Comparison of ENCODE assay signal across 8 cellular contexts in the genomic region with DNA sequence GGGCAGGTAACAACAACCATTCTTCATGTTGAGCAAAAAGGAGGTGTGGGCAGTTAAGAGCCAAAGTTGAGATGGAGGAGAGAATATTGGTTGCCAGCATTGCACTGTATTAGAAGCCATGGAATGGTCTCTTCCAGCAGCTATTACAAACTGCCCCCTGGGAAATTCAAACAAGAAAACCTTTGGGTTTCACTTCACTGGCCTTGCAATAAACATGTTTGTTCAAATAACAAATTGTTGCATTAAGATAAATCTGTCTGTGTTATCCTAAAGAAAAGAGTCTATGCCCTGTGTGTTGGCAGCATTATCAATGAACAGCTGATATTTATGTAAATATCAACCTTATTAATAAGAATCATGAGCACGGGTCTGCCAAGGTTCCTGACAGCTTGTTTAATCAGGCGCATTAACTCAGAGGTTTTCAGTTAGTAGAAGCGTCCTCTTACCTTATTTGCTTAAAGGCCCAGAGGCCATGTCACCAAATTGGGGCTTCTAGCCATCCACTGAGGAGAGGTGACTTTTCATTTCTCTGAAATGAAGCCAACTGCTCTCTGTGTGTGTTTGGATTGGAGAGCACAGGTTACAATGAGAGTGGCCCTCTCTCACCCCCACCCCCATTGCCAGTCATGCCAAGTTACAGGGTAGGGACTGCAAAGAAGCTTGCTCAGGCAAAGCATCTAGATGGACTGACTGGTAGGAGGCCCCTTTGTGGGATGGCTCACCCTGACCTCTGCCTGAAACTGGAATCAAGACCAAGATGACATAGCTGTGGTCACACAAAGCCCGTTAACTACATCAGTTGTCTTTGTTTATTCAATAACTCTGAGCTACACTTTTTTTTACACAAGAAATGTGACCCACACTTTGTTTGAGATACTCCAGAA. TPM values are rescaled to one million over a fixed set of nuclear protein-coding genes. Genes with fewer than 3 reads are reported as not detected.
A peak's percentile ranks its signal among the peaks of the same experiment; 100 is the strongest.
DNase-seq lines count a peak whose midpoint lies in the region; ATAC-seq, FAIRE-seq and TF ChIP-seq lines count a peak whose summit lies in the region.

No MANE protein-coding gene starts in this region.

- TF ChIP-seq POLR2A in H54 (IDR thresholded peaks at IDR 0.05; ENCODE audit: low read depth, low read length) (no peak), thyroid gland (IDR thresholded peaks at IDR 0.05) (no peak)

- H4K20me1 ChIP-seq in MM.1S (ENCODE audit: insufficient read depth, low read length), result no peaks in the 10 kb centered on the region

- peak overlapping the region; percentile 16 for H3K4me2 ChIP-seq in MM.1S (ENCODE audit: low read depth, low read length)

- H3K9me2 ChIP-seq in MM.1S (replicated peaks; ENCODE audit: insufficient read depth, low read length), result no peaks in the 10 kb centered on the region

- peaks cover 34% of the 10 kb centered on the region for H3K4me1 ChIP-seq in MM.1S (ENCODE audit: low read length)
- H3K4me1 ChIP-seq in thyroid gland, result peaks cover 61 to 70% of the 10 kb centered on the region in 2 donors

- H3K4me3 ChIP-seq in MM.1S (ENCODE audit: low read length), result no peak overlapping the region
- no peak overlapping the region for H3K4me3 ChIP-seq in choroid plexus epithelial cell (ENCODE audit: low read depth, low read length)
- H3K4me3 ChIP-seq in thyroid gland (replicated peaks in 1 of 3), result no peak overlapping the region

- H3F3A ChIP-seq in MM.1S (ENCODE audit: insufficient read depth, low read length), result peaks cover 12% of the 10 kb centered on the region

- H3K36me3 ChIP-seq in MM.1S (replicated peaks; ENCODE audit: insufficient read depth, low read length) (no peaks in the 10 kb centered on the region), thyroid gland (no peaks in the 10 kb centered on the region)

- peak; percentile 71 for ATAC-seq in GM18861 (IDR thresholded peaks at IDR 0.05; ENCODE audit: unreplicated experiment)

- H3K27me3 ChIP-seq in MM.1S (replicated peaks; ENCODE audit: insufficient read depth, low read length), result no peaks in the 10 kb centered on the region
- H3K27me3 ChIP-seq in thyroid gland, result no peaks in the 10 kb centered on the region

- H3K9ac ChIP-seq in MM.1S (ENCODE audit: low read length), result no peak overlapping the region

- intact Hi-C loops in thyroid gland (cut with DNase I), result no loop called here

- TF ChIP-seq CTCF in MM.1S (IDR thresholded peaks at IDR 0.05; ENCODE audit: low read length), result no peak
- no peak for TF ChIP-seq CTCF in choroid plexus epithelial cell (conservative IDR thresholded peaks at IDR 0.05; ENCODE audit: low read depth, low read length)
- TF ChIP-seq CTCF in thyroid gland (IDR thresholded peaks at IDR 0.05), result no peak

- 41 to 60% methylated on average over 4 of the region's 4 CpGs for WGBS in thyroid gland, 2 donors

- no peak for DNase-seq in H54 (ENCODE audit: insufficient read length, low spot score)
- peak; percentile 80 for DNase-seq in MM.1S
- DNase-seq in choroid plexus epithelial cell (ENCODE audit: low read depth), result peak; percentile 88
- DNase-seq in thyroid gland, result peak; percentile 82 to 86
- no peak for DNase-seq in NCI-H2107 treated with DMSO at 0.1 percent for 48 hours (lab: John Stamatoyannopoulos, UW; ENCODE audit: unreplicated experiment)
- no peak for DNase-seq in SKM-1 treated with dmso at 0.1 percent for 144 hours (lab: John Stamatoyannopoulos, UW; ENCODE audit: unreplicated experiment)
- no peak for DNase-seq in stimulated activated naive CD4-positive, alpha-beta T cell (lab: John Stamatoyannopoulos, UW)

- FAIRE-seq in H54 (lab: Jason Lieb, UNC), result peak; percentile 27

- H3K27ac ChIP-seq in MM.1S (ENCODE audit: low read length), result peak overlapping the region; percentile 74
- peak overlapping the region; percentile 84 to 87 (median 86) for H3K27ac ChIP-seq in thyroid gland

- no peaks in the 10 kb centered on the region for H3K79me2 ChIP-seq in MM.1S (ENCODE audit: low read length)

- H2AFZ ChIP-seq in MM.1S (ENCODE audit: low read length), result no peak overlapping the region

- H3K9me3 ChIP-seq in MM.1S (replicated peaks; ENCODE audit: insufficient read depth, low read length) (no peaks in the 10 kb centered on the region), thyroid gland (no peaks in the 10 kb centered on the region)

RNA-seq across cellular contexts. Expression of a gene that starts 10.5 kb away (rescaled TPM):
- total RNA-seq in thyroid gland, result 10 to 100 TPM in 3 of 4 donors, 1 to 10 TPM in 1; 4.4 to 17.7 (median 13.2) TPM

Comparison
In these comparisons a context has a peak if more than half of its experiments do, and no peak if none do; other contexts are left out.
1. DNase-seq: peak in MM.1S (single experiment), choroid plexus epithelial cell (single experiment) and thyroid gland (2 of 2); none in H54 (single experiment), NCI-H2107 treated with DMSO at 0.1 percent for 48 hours (single experiment), SKM-1 treated with dmso at 0.1 percent for 144 hours (single experiment) and stimulated activated naive CD4-positive, alpha-beta T cell (0 of 6).